1 cellular context compared by ENCODE assay signal in genomic region chr7:21690717-21691116, GRCh38.
TF ChIP-seq lines count a peak whose summit lies in the region.

No MANE protein-coding gene starts in this region.

TF ChIP-seq in GM12891, 5 proteins besides CTCF, POLR2A, EP300 and RAD21 (continued from another document):
- TF ChIP-seq POLR2AphosphoS5 (IDR thresholded peaks at IDR 0.05; ENCODE audit: low read depth, low read length) (no peak), TAF1 (IDR thresholded peaks at IDR 0.05; ENCODE audit: low read depth, low read length) (no peak)
